In genomic region chr16:88453621-88454314, GRCh38 we compare ENCODE assay signal across 8 cellular contexts. TPM values are rescaled to one million over a fixed set of nuclear protein-coding genes. Genes with fewer than 3 reads are reported as not detected.
DNase-seq lines count a peak whose midpoint lies in the region; ATAC-seq and TF ChIP-seq lines count a peak whose summit lies in the region.

No MANE protein-coding gene starts in this region.

- intact Hi-C loops in activated CD4-positive, alpha-beta T cell treated with anti-CD3 and anti-CD28 coated beads for 36 hours (cut with DNase I, micrococcal nuclease), result loop anchor here (1.0 to 10.0 kb wide), 22 partner anchors 15 to 1521 kb away; partner anchors contain the start of genes CYBA (in 2 of the 2), ZCCHC14 (in 2 of the 2), APRT (in 1 of the 2) and BANP (in 1 of the 2)
- intact Hi-C loops in activated B cell treated with CpG ODN at 0.5 μM for 24 hours (cut with micrococcal nuclease), result loop anchor here (1.0 to 10.0 kb wide), 5 partner anchors 181 to 721 kb away; partner anchors contain the start of genes BANP, CDH15 and SNAI3
- intact Hi-C loops in esophagus squamous epithelium (cut with DNase I), result no loop called here
- intact Hi-C loops in psoas muscle (cut with DNase I), result no loop called here

- H3K4me1 Mint-ChIP-seq in activated CD4-positive, alpha-beta T cell treated with anti-CD3 and anti-CD28 coated beads for 36 hours, result peaks cover 26% of the 10 kb centered on the region
- H3K4me1 Mint-ChIP-seq in activated B cell treated with CpG ODN at 0.5 μM for 24 hours, result peaks cover 53% of the 10 kb centered on the region

- peaks cover 13 to 44% (median 29%) of the 10 kb centered on the region in 3 donors for H3K4me1 ChIP-seq in esophagus squamous epithelium
- H3K4me1 ChIP-seq in psoas muscle, result peaks cover 13% of the 10 kb centered on the region

- POLR2A ChIA-PET in activated CD4-positive, alpha-beta T cell treated with anti-CD3 and anti-CD28 coated beads for 36 hours (lab: Charles Lee), result interaction anchor here (0.5 kb wide), 1 partner anchor 1118 kb away, joined by 3 read pairs; no protein-coding TSS in a partner anchor
- POLR2A ChIA-PET in activated B cell treated with CpG ODN at 0.5 μM for 24 hours (lab: Charles Lee), result interaction anchor here (0.6 to 4.9 kb wide), 4 partner anchors 12 to 688 kb away, joined by 3 to 29 read pairs (median 16); partner anchors contain the start of genes KLHDC4 and ZC3H18

- H3K9me3 ChIP-seq in esophagus squamous epithelium (no peaks in the 10 kb centered on the region), psoas muscle (no peaks in the 10 kb centered on the region)

- H3K27me3 Mint-ChIP-seq in activated CD4-positive, alpha-beta T cell treated with anti-CD3 and anti-CD28 coated beads for 36 hours, result no peaks in the 10 kb centered on the region
- no peaks in the 10 kb centered on the region for H3K27me3 Mint-ChIP-seq in activated B cell treated with CpG ODN at 0.5 μM for 24 hours

- CTCF ChIA-PET in activated CD4-positive, alpha-beta T cell treated with anti-CD3 and anti-CD28 coated beads for 36 hours (lab: Charles Lee), result interaction anchor here (0.6 kb wide), 1 partner anchor 588 kb away, joined by 3 read pairs; no protein-coding TSS in a partner anchor
- CTCF ChIA-PET in activated B cell treated with CpG ODN at 0.5 μM for 24 hours (lab: Charles Lee), result no interaction called here

- H3K27ac ChIP-seq in esophagus squamous epithelium (peak overlapping the region; percentile 56 to 73 (median 66)), psoas muscle (no peak overlapping the region)

- H3K4me3 Mint-ChIP-seq in activated CD4-positive, alpha-beta T cell treated with anti-CD3 and anti-CD28 coated beads for 36 hours, result peak overlapping the region; percentile 85
- peak overlapping the region; percentile 88 for H3K4me3 Mint-ChIP-seq in activated B cell treated with CpG ODN at 0.5 μM for 24 hours

- TF ChIP-seq POLR2A in esophagus squamous epithelium (IDR thresholded peaks at IDR 0.05), result no peak

- no peak overlapping the region for H3K27ac Mint-ChIP-seq in activated CD4-positive, alpha-beta T cell treated with anti-CD3 and anti-CD28 coated beads for 36 hours
- H3K27ac Mint-ChIP-seq in activated B cell treated with CpG ODN at 0.5 μM for 24 hours, result no peak overlapping the region

- ATAC-seq in activated CD4-positive, alpha-beta T cell treated with anti-CD3 and anti-CD28 coated beads for 36 hours, result no peak
- ATAC-seq in activated B cell treated with CpG ODN at 0.5 μM for 24 hours (ENCODE audit: low read depth) (no peak), psoas muscle (no peak), HG03097 (IDR thresholded peaks at IDR 0.05; ENCODE audit: low FRiP score, unreplicated experiment) (no peak)

- H3K4me3 ChIP-seq in esophagus squamous epithelium (peak overlapping the region; percentile 31 to 82 (median 60)), psoas muscle (peak overlapping the region; percentile 68)

- no peaks in the 10 kb centered on the region for H3K36me3 Mint-ChIP-seq in activated CD4-positive, alpha-beta T cell treated with anti-CD3 and anti-CD28 coated beads for 36 hours (ENCODE audit: low read depth)
- peaks cover 3% of the 10 kb centered on the region for H3K36me3 Mint-ChIP-seq in activated B cell treated with CpG ODN at 0.5 μM for 24 hours (ENCODE audit: low read depth)

- peaks cover 0 to 32% (median 0%) of the 10 kb centered on the region in 4 donors for H3K27me3 ChIP-seq in esophagus squamous epithelium
- H3K27me3 ChIP-seq in psoas muscle (ENCODE audit: insufficient read depth in 3 of 3, low read length in 2 of 3), result peaks cover 0 to 46% (median 12%) of the 10 kb centered on the region in 3 donors

- WGBS in esophagus squamous epithelium, 2 donors, result no CpG with 5 or more reads among the region's 77 CpGs
- 1 to 6% (median 2%) methylated on average over 43 to 76 of the region's 77 CpGs for WGBS in psoas muscle, 3 donors

- TF ChIP-seq CTCF in activated B cell treated with CpG ODN at 0.5 μM for 24 hours (IDR thresholded peaks at IDR 0.05), result no peak
- no peak for TF ChIP-seq CTCF in esophagus squamous epithelium (IDR thresholded peaks at IDR 0.05)
- TF ChIP-seq CTCF in psoas muscle (IDR thresholded peaks at IDR 0.05), result no peak

- H3K36me3 ChIP-seq in esophagus squamous epithelium (no peaks in the 10 kb centered on the region), psoas muscle (ENCODE audit: insufficient read depth in 1 of 2, low read depth in 1 of 2) (no peaks in the 10 kb centered on the region)

- DNase-seq in activated CD4-positive, alpha-beta T cell treated with anti-CD3 and anti-CD28 coated beads for 36 hours, result peak; percentile 55
- DNase-seq in activated CD4-positive, alpha-beta T cell treated with anti-CD3 and anti-CD28 coated beads, Interleukin-2, amount 50 U/mL, for 4 hours, result no peak
- peak; percentile 32 for DNase-seq in activated B cell treated with CpG ODN at 0.5 μM for 24 hours
- DNase-seq in esophagus squamous epithelium (lab: John Stamatoyannopoulos, UW), result no peak
- DNase-seq in psoas muscle, result no peak
- DNase-seq in SW480 (ENCODE audit: low spot score), result no peak
- no peak for DNase-seq in A172 (ENCODE audit: low spot score)

- H3K9me3 Mint-ChIP-seq in activated CD4-positive, alpha-beta T cell treated with anti-CD3 and anti-CD28 coated beads for 36 hours (ENCODE audit: low read depth), result no peaks in the 10 kb centered on the region
- no peaks in the 10 kb centered on the region for H3K9me3 Mint-ChIP-seq in activated B cell treated with CpG ODN at 0.5 μM for 24 hours

RNA-seq across cellular contexts. Expression of gene ZFPM1, which starts 0.7 kb away (rescaled TPM):
- 10 to 100 TPM in 1 of 2 experiments, 1 to 10 TPM in 1; 9.9 to 12.6 TPM for total RNA-seq in activated CD4-positive, alpha-beta T cell treated with anti-CD3 and anti-CD28 coated beads for 36 hours
- total RNA-seq in activated B cell treated with CpG ODN at 0.5 μM for 24 hours (27.3 and 35.0 TPM in 2 replicates), esophagus squamous epithelium (1 to 10 TPM in 3 of 4 donors, under 1 TPM in 1; 0.67 to 1.7 (median 1.2) TPM), psoas muscle (1 to 10 TPM; 2.3 to 2.9 (median 2.6) TPM)
- 1 to 10 TPM in 1 of 3 donors, under 1 TPM in 2; 0.43 to 1.4 (median 0.56) TPM for polyA plus RNA-seq in psoas muscle
- total RNA-seq in A172 (2014; rRNA removed; shearing (Covaris generic)), result 0.95 and 1.4 TPM in 2 replicates

Comparison
In these comparisons a context has a peak if more than half of its experiments do, and no peak if none do; other contexts are left out.
1. DNase-seq: peak in activated CD4-positive, alpha-beta T cell treated with anti-CD3 and anti-CD28 coated beads for 36 hours (single experiment) and activated B cell treated with CpG ODN at 0.5 μM for 24 hours (single experiment); none in activated CD4-positive, alpha-beta T cell treated with anti-CD3 and anti-CD28 coated beads, Interleukin-2, amount 50 U/mL, for 4 hours (0 of 2), esophagus squamous epithelium (single experiment), psoas muscle (0 of 2), SW480 (single experiment) and A172 (single experiment).
2. intact Hi-C loops: an anchor here in activated CD4-positive, alpha-beta T cell treated with anti-CD3 and anti-CD28 coated beads for 36 hours (1.0 to 10.0 kb wide) and activated B cell treated with CpG ODN at 0.5 μM for 24 hours (1.0 to 10.0 kb wide); none called in esophagus squamous epithelium and psoas muscle.